Comparison of ENCODE assay signal across 8 cellular contexts in the genomic region with DNA sequence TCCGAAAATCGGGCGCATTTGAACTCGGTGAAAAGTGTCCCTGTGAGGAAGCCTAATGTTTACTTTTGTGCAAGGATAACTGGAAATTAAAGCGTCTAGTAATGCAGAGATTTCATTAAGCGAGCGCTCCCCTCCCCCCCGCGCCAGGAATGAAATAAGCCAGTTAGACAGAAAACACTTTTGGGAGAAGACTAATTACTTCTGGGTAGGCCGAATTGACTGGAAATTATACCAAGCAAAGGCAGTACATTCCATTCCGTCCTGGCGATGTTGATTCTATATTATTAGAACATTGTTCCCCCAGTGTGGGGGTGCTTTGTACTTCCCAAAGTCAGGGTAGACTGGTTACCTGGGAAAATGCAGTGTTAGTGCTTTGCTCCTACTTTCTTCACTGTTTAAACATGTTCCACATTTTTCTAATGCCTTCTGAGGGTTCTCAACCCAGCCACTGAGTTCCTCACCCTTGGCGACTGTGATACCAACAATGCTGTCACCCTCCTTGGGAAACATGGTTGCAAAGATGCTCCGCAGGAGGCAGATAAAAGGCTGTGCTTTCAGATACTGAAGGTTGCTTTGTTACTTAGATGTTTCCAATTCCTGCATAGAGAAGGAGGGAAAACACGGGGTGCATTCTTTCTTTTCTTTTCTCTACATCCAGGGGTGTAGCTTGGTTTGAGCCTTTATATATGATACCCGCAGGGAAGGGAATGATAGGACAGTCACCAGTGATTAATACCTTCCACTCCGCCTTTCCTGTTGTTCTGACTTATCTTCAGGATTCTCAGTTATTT. TPM values are rescaled to one million over a fixed set of nuclear protein-coding genes. Genes with fewer than 3 reads are reported as not detected.
DNase-seq lines count a peak whose midpoint lies in the region; ATAC-seq, FAIRE-seq and TF ChIP-seq lines count a peak whose summit lies in the region.

No MANE protein-coding gene starts in this region.

- H3K4me1 Mint-ChIP-seq in activated naive CD4-positive, alpha-beta T cell treated with anti-CD3 and anti-CD28 coated beads, Interleukin-2, amount 10 ng/mL, durations not matched to agents 7 days and 5 days: peaks cover 23% of the 10 kb centered on the region

- peak overlapping the region; percentile 80 for H3K4me3 ChIP-seq in coronary artery

- no peak for TF ChIP-seq CTCF in coronary artery (IDR thresholded peaks at IDR 0.05)

- no peak overlapping the region for H3K27ac Mint-ChIP-seq in activated naive CD4-positive, alpha-beta T cell treated with anti-CD3 and anti-CD28 coated beads, Interleukin-2, amount 10 ng/mL, durations not matched to agents 7 days and 5 days
- H3K27ac Mint-ChIP-seq in activated naive CD4-positive, alpha-beta T cell treated with anti-CD3 and anti-CD28 coated beads, Interleukin-2, amount 50 U/mL, for 72 hours: peak overlapping the region in 1 of 2 donors; percentile 18

- FAIRE-seq in urothelium cell line (lab: Jason Lieb, UNC): no peak

- no peak for DNase-seq in activated naive CD4-positive, alpha-beta T cell treated with anti-CD3 and anti-CD28 coated beads, Interleukin-2, amount 10 ng/mL, durations not matched to agents 7 days and 5 days
- no peak for DNase-seq in activated naive CD4-positive, alpha-beta T cell treated with anti-CD3 and anti-CD28 coated beads, Interleukin-2, amount 50 U/mL, for 72 hours (ENCODE audit: low spot score in 2 of 2)
- DNase-seq in coronary artery (ENCODE audit: low spot score) (no peak), lung microvascular endothelial cell (ENCODE audit: low read depth in 2 of 2) (peak; percentile 66 to 84), urothelium cell line (ENCODE audit: low spot score) (peak; percentile 2)

- peaks cover 3% of the 10 kb centered on the region for H3K36me3 Mint-ChIP-seq in activated naive CD4-positive, alpha-beta T cell treated with anti-CD3 and anti-CD28 coated beads, Interleukin-2, amount 10 ng/mL, durations not matched to agents 7 days and 5 days
- peaks cover 5 to 6% of the 10 kb centered on the region in 2 donors for H3K36me3 Mint-ChIP-seq in activated naive CD4-positive, alpha-beta T cell treated with anti-CD3 and anti-CD28 coated beads, Interleukin-2, amount 50 U/mL, for 72 hours

- CTCF ChIA-PET in activated naive CD4-positive, alpha-beta T cell treated with anti-CD3 and anti-CD28 coated beads, Interleukin-2, amount 10 ng/mL, durations not matched to agents 7 days and 5 days (lab: Charles Lee): no interaction called here

- no peaks in the 10 kb centered on the region for H3K9me3 Mint-ChIP-seq in activated naive CD4-positive, alpha-beta T cell treated with anti-CD3 and anti-CD28 coated beads, Interleukin-2, amount 10 ng/mL, durations not matched to agents 7 days and 5 days
- no peaks in the 10 kb centered on the region for H3K9me3 Mint-ChIP-seq in activated naive CD4-positive, alpha-beta T cell treated with anti-CD3 and anti-CD28 coated beads, Interleukin-2, amount 50 U/mL, for 72 hours

- H3K4me3 Mint-ChIP-seq in activated naive CD4-positive, alpha-beta T cell treated with anti-CD3 and anti-CD28 coated beads, Interleukin-2, amount 10 ng/mL, durations not matched to agents 7 days and 5 days: peak overlapping the region; percentile 83

- H3K27ac ChIP-seq in coronary artery: peak overlapping the region; percentile 93 to 95

- no peak for ATAC-seq in activated naive CD4-positive, alpha-beta T cell treated with anti-CD3 and anti-CD28 coated beads, Interleukin-2, amount 50 U/mL, for 72 hours
- ATAC-seq in GM21528 (IDR thresholded peaks at IDR 0.05; ENCODE audit: low FRiP score, unreplicated experiment) (no peak), HG02884 (IDR thresholded peaks at IDR 0.05; ENCODE audit: unreplicated experiment) (no peak), HG03045 (IDR thresholded peaks at IDR 0.05; ENCODE audit: unreplicated experiment) (no peak)

- H3K27me3 Mint-ChIP-seq in activated naive CD4-positive, alpha-beta T cell treated with anti-CD3 and anti-CD28 coated beads, Interleukin-2, amount 10 ng/mL, durations not matched to agents 7 days and 5 days: peaks cover 41% of the 10 kb centered on the region

RNA-seq across cellular contexts. Expression of gene GJA1, which starts 2.6 kb away (rescaled TPM):
- under 1 TPM; 0.08 to 0.16 TPM for total RNA-seq in activated naive CD4-positive, alpha-beta T cell treated with anti-CD3 and anti-CD28 coated beads, Interleukin-2, amount 50 U/mL, for 72 hours
- 363 and 693 TPM in 2 replicates for total RNA-seq in lung microvascular endothelial cell

Comparison
In these comparisons a context has a peak if more than half of its experiments do, and no peak if none do; other contexts are left out.
1. DNase-seq: peak in lung microvascular endothelial cell (2 of 2) and urothelium cell line (single experiment); none in activated naive CD4-positive, alpha-beta T cell treated with anti-CD3 and anti-CD28 coated beads, Interleukin-2, amount 10 ng/mL, durations not matched to agents 7 days and 5 days (single experiment), activated naive CD4-positive, alpha-beta T cell treated with anti-CD3 and anti-CD28 coated beads, Interleukin-2, amount 50 U/mL, for 72 hours (0 of 2) and coronary artery (single experiment).
2. RNA of gene GJA1, which starts 2.6 kb away (total RNA-seq): 363 to 693 TPM in lung microvascular endothelial cell; 0.08 to 0.16 TPM in activated naive CD4-positive, alpha-beta T cell treated with anti-CD3 and anti-CD28 coated beads, Interleukin-2, amount 50 U/mL, for 72 hours; every median in the first group is over 100 times any median in the second.